Comparison of ENCODE assay signal across 8 cellular contexts in the genomic region with DNA sequence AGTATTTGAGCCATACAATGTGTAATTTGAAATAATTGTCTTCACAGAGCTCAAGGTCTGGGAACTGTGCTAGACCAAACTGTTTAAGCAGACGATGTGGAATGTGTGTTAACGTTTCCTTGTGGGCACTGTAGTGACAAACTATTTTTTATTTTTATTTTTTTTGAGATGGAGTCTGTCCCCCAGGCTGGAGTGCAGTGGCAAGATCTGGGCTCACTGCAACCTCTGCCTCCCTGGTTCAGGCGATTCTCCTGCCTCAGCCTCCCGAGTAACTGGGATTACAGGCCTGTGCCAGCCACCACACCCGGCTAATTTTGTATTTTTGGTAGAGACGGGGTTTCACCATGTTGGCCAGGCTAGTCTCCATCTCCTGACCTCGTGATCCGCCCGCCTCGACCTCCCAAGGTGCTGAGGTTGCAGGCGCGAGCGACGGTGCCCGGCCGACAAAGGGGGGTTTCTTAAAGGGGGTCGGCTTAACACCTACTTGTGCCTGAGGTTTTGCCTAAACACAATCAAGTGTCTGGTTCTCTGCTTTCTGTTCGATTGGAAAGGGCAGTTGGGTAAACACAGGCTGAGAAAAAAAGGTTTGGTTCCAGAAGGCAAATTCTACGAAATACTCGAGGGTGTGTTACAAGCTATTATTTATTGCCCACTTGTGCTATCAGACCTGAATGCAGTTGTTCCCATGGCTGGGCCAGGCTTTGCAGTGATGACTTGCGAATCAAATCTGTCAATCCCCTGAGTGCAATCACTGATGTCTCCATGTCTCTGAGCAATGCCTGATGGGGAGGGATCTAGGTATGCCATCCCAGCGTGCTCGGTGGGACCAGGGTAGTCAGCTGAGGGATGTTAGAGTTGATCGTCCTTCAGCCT. TPM values are rescaled to one million over a fixed set of nuclear protein-coding genes. Genes with fewer than 3 reads are reported as not detected.
DNase-seq lines count a peak whose midpoint lies in the region; ATAC-seq and TF ChIP-seq lines count a peak whose summit lies in the region.

No MANE protein-coding gene starts in this region.

- H3K27me3 ChIP-seq in CD4-positive, alpha-beta T cell (ENCODE audit: control insufficient read depth, insufficient read depth, low read length): no peaks in the 10 kb centered on the region
- no peaks in the 10 kb centered on the region for H3K27me3 ChIP-seq in endodermal cell (ENCODE audit: control insufficient read depth, insufficient read depth, low read length, poor library complexity, severe bottlenecking)
- no peaks in the 10 kb centered on the region for H3K27me3 ChIP-seq in osteoblast (ENCODE audit: insufficient read depth, low read length)

- H3K9me3 ChIP-seq in CD4-positive, alpha-beta T cell (ENCODE audit: control insufficient read depth, low read length): no peaks in the 10 kb centered on the region
- H3K9me3 ChIP-seq in OCI-LY7 (ENCODE audit: low read length) (no peaks in the 10 kb centered on the region), endodermal cell (ENCODE audit: control insufficient read depth, low read length) (no peaks in the 10 kb centered on the region), osteoblast (ENCODE audit: low read depth, low read length) (no peaks in the 10 kb centered on the region)

- no peaks in the 10 kb centered on the region for H3K9me2 ChIP-seq in OCI-LY7 (ENCODE audit: insufficient read depth, low read length)

- DNase-seq in CD4-positive, alpha-beta T cell: no peak
- DNase-seq in OCI-LY7 (ENCODE audit: low spot score) (no peak), endodermal cell (peak; percentile 37), osteoblast (ENCODE audit: insufficient read length, low spot score, missing footprints) (no peak), DMS53 treated with DMSO at 0.1 percent for 48 hours (lab: John Stamatoyannopoulos, UW; ENCODE audit: unreplicated experiment) (no peak)

- no peak for TF ChIP-seq CTCF in CD4-positive, alpha-beta T cell (IDR thresholded peaks at IDR 0.05)
- TF ChIP-seq CTCF in OCI-LY7 (conservative IDR thresholded peaks at IDR 0.05; ENCODE audit: low read length): no peak
- no peak for TF ChIP-seq CTCF in endodermal cell (conservative IDR thresholded peaks at IDR 0.05)
- no peak for TF ChIP-seq CTCF in osteoblast (IDR thresholded peaks at IDR 0.05; ENCODE audit: extremely low read depth, low read depth, low read length)

- H2AFZ ChIP-seq in OCI-LY7 (ENCODE audit: low read length) (no peak overlapping the region), osteoblast (ENCODE audit: low read length) (peak overlapping the region; percentile 93)

- intact Hi-C loops in CD4-positive, alpha-beta T cell (cut with DNase I, micrococcal nuclease): loop anchor here (5.0 kb wide), 3 partner anchors 131 to 754 kb away; a partner anchor contains a TSS
- intact Hi-C loops in OCI-LY7 (cut with micrococcal nuclease; ENCODE audit: unreplicated experiment): loop anchor here (2.0 to 10.0 kb wide), 4 partner anchors 219 to 1811 kb away; a partner anchor contains a TSS

- H3K9ac ChIP-seq in endodermal cell (ENCODE audit: extremely low read depth, low read length, poor library complexity, severe bottlenecking): peak overlapping the region; percentile 94

- peak overlapping the region; percentile 95 for H3K4me3 Mint-ChIP-seq in CD4-positive, alpha-beta T cell
- H3K4me3 Mint-ChIP-seq in endodermal cell: peak overlapping the region; percentile 87

- peaks cover 61% of the 10 kb centered on the region for H3K36me3 ChIP-seq in OCI-LY7 (ENCODE audit: insufficient read depth, low read length)
- peaks cover 50% of the 10 kb centered on the region for H3K36me3 ChIP-seq in endodermal cell (ENCODE audit: control insufficient read depth, insufficient read depth, low read length)
- peaks cover 49% of the 10 kb centered on the region for H3K36me3 ChIP-seq in osteoblast (ENCODE audit: insufficient read depth, low read length)

- POLR2A ChIA-PET in CD4-positive, alpha-beta T cell (lab: Charles Lee): interaction anchor here (0.6 to 6.2 kb wide), 10 partner anchors 11 to 1821 kb away, joined by 3 to 124 read pairs (median 10); a partner anchor contains a TSS
- POLR2A ChIA-PET in OCI-LY7 (lab: Charles Lee): interaction anchor here (0.6 to 2.8 kb wide), 3 partner anchors 10 to 102 kb away, joined by 6 to 19 read pairs (median 8); a partner anchor contains a TSS

- H3K27ac Mint-ChIP-seq in CD4-positive, alpha-beta T cell: peak overlapping the region; percentile 82
- H3K27ac Mint-ChIP-seq in endodermal cell: peak overlapping the region; percentile 94

- no peaks in the 10 kb centered on the region for H3K9me3 Mint-ChIP-seq in CD4-positive, alpha-beta T cell
- H3K9me3 Mint-ChIP-seq in endodermal cell: no peaks in the 10 kb centered on the region

- H3K4me1 ChIP-seq in OCI-LY7 (ENCODE audit: insufficient read depth, low read length, poor library complexity, severe bottlenecking) (peaks cover 27% of the 10 kb centered on the region), endodermal cell (ENCODE audit: control insufficient read depth, insufficient read depth, low read length) (peaks cover 7% of the 10 kb centered on the region), osteoblast (ENCODE audit: insufficient read depth, low read length) (peaks cover 22% of the 10 kb centered on the region)

- ATAC-seq in CD4-positive, alpha-beta T cell (ENCODE audit: poor library complexity): no peak
- no peak for ATAC-seq in GM19467 (IDR thresholded peaks at IDR 0.05; ENCODE audit: unreplicated experiment)
- no peak for ATAC-seq in HG03432 (IDR thresholded peaks at IDR 0.05; ENCODE audit: unreplicated experiment)
- no peak for ATAC-seq in HG03571 (IDR thresholded peaks at IDR 0.05; ENCODE audit: unreplicated experiment)

- H3K4me3 ChIP-seq in OCI-LY7 (ENCODE audit: low read depth, low read length, poor library complexity, severe bottlenecking) (peak overlapping the region; percentile 93), endodermal cell (ENCODE audit: low read length) (peak overlapping the region; percentile 97), osteoblast (ENCODE audit: insufficient read depth, low read length) (peak overlapping the region; percentile 98)

- peak overlapping the region; percentile 83 for H3K27ac ChIP-seq in CD4-positive, alpha-beta T cell (ENCODE audit: low read depth, low read length)
- H3K27ac ChIP-seq in OCI-LY7 (ENCODE audit: low read depth, low read length, poor library complexity, severe bottlenecking) (peak overlapping the region; percentile 88), endodermal cell (ENCODE audit: low read depth, low read length) (no peak overlapping the region), osteoblast (ENCODE audit: low read depth, low read length) (peak overlapping the region; percentile 79)

- WGBS in endodermal cell (ENCODE audit: insufficient coverage in 1 of 2, insufficient read length in 1 of 2), 2 experiments: 34 to 55% methylated on average over 12 to 24 of the region's 24 CpGs

- H3K36me3 Mint-ChIP-seq in CD4-positive, alpha-beta T cell (ENCODE audit: low read depth): peaks cover 68% of the 10 kb centered on the region
- peaks cover 56% of the 10 kb centered on the region for H3K36me3 Mint-ChIP-seq in endodermal cell (ENCODE audit: low read depth)

- CTCF ChIA-PET in CD4-positive, alpha-beta T cell (lab: Charles Lee): interaction anchor here (2.6 kb wide), 1 partner anchor 10 kb away, joined by 8 read pairs; a partner anchor contains a TSS
- CTCF ChIA-PET in OCI-LY7 (lab: Charles Lee; ENCODE audit: unreplicated experiment): no interaction called here

- H3K79me2 ChIP-seq in OCI-LY7 (ENCODE audit: insufficient read depth, low read depth, low read length) (peaks cover 45% of the 10 kb centered on the region), osteoblast (ENCODE audit: insufficient read depth, low read length) (peaks cover 53% of the 10 kb centered on the region)

- TSS peak; percentile 70 for BruUV-seq in OCI-LY7 (replicated peaks; lab: Mats Ljungman, UMichigan)

- H3K4me2 ChIP-seq in OCI-LY7 (ENCODE audit: low read length) (peak overlapping the region; percentile 98), osteoblast (ENCODE audit: insufficient read depth, low read length) (peak overlapping the region; percentile 100)

- H4K20me1 ChIP-seq in OCI-LY7 (ENCODE audit: insufficient read depth, low read length): peaks cover 42% of the 10 kb centered on the region
- peaks cover 44% of the 10 kb centered on the region for H4K20me1 ChIP-seq in osteoblast (ENCODE audit: insufficient read depth, low read length)

- peaks cover 49% of the 10 kb centered on the region for H3K4me1 Mint-ChIP-seq in CD4-positive, alpha-beta T cell (ENCODE audit: low read depth)
- peaks cover 10% of the 10 kb centered on the region for H3K4me1 Mint-ChIP-seq in endodermal cell

- no peaks in the 10 kb centered on the region for H3K27me3 Mint-ChIP-seq in CD4-positive, alpha-beta T cell
- H3K27me3 Mint-ChIP-seq in endodermal cell (ENCODE audit: insufficient read depth): no peaks in the 10 kb centered on the region

RNA-seq across cellular contexts. Expression of a gene that starts 1.3 kb away (rescaled TPM):
- 100 to 1,000 TPM; 261 to 262 TPM for total RNA-seq in CD4-positive, alpha-beta T cell
- 580 and 640 TPM in 2 replicates for total RNA-seq in OCI-LY7 (2014; rRNA removed; shearing (Covaris generic))
- total RNA-seq in OCI-LY7 (2022) (464 and 544 TPM in 2 replicates), endodermal cell (100 to 1,000 TPM; 386 to 432 TPM), osteoblast (86.0 and 91.2 TPM in 2 replicates)
- 305 TPM for polyA plus RNA-seq in endodermal cell (2013, experiment 1 of 2)
- polyA plus RNA-seq in endodermal cell (2013, experiment 2 of 2): 280 TPM

RNA-seq across cellular contexts. Expression of a gene that starts 10.3 kb away (rescaled TPM):
- total RNA-seq in CD4-positive, alpha-beta T cell: 100 to 1,000 TPM; 171 to 181 TPM
- total RNA-seq in OCI-LY7 (2014; rRNA removed; shearing (Covaris generic)): 154 and 162 TPM in 2 replicates
- total RNA-seq in OCI-LY7 (2022): 123 and 142 TPM in 2 replicates
- 10 to 100 TPM; 89.9 to 91.7 TPM for total RNA-seq in endodermal cell
- polyA plus RNA-seq in endodermal cell (2013, experiment 1 of 2): 78.9 TPM
- 69.2 TPM for polyA plus RNA-seq in endodermal cell (2013, experiment 2 of 2)
- total RNA-seq in osteoblast: 67.5 and 71.7 TPM in 2 replicates

RNA-seq across cellular contexts. Expression of a gene that starts 38.8 kb away (rescaled TPM):
- 1 to 10 TPM; 4.2 to 5.1 TPM for total RNA-seq in CD4-positive, alpha-beta T cell
- total RNA-seq in OCI-LY7 (2014; rRNA removed; shearing (Covaris generic)): 0.41 and 1.5 TPM in 2 replicates
- total RNA-seq in OCI-LY7 (2022) (2.6 and 4.4 TPM in 2 replicates), endodermal cell (10 to 100 TPM in 1 of 2 donors, 1 to 10 TPM in 1; 6.4 to 12.1 TPM), osteoblast (under 0.01 and 0.29 TPM in 2 replicates)
- polyA plus RNA-seq in endodermal cell (2013, experiment 1 of 2): 17.5 TPM
- polyA plus RNA-seq in endodermal cell (2013, experiment 2 of 2): 16.1 TPM
